8 cellular contexts compared by ENCODE assay signal in genomic region chr17:80195671-80196529, GRCh38. TPM values are rescaled to one million over a fixed set of nuclear protein-coding genes. Genes with fewer than 3 reads are reported as not detected.
DNase-seq lines count a peak whose midpoint lies in the region; ATAC-seq and TF ChIP-seq lines count a peak whose summit lies in the region.

No MANE protein-coding gene starts in this region.

- no peak overlapping the region for H3K27ac ChIP-seq in Panc1 (ENCODE audit: low read length)

- 0 out of 2 replicates have a peak, but pooled peaks have one; percentile 40 for ATAC-seq in Panc1
- no peak for ATAC-seq in HG02623 (IDR thresholded peaks at IDR 0.05; ENCODE audit: unreplicated experiment)

- H3K36me3 ChIP-seq in Panc1 (ENCODE audit: control insufficient read depth, insufficient read depth, low read length): no peaks in the 10 kb centered on the region
- no peaks in the 10 kb centered on the region for H3K36me3 ChIP-seq in kidney epithelial cell (ENCODE audit: control insufficient read depth, insufficient read depth, low read length)

- H3K27me3 ChIP-seq in Panc1 (ENCODE audit: control insufficient read depth, insufficient read depth, low read length) (no peaks in the 10 kb centered on the region), kidney epithelial cell (ENCODE audit: control insufficient read depth, insufficient read depth, low read length) (peaks cover 37% of the 10 kb centered on the region)

- no TSS peak for BruUV-seq in Panc1 (replicated peaks; lab: Mats Ljungman, UMichigan)

- POLR2A ChIA-PET in Panc1 (lab: Charles Lee): no interaction called here

- in situ Hi-C loops in Panc1 (cut with HindIII; ENCODE audit: low pct_unique_long_range_greater_than_20kb, low sequenced_read_pairs): no loop called here

- intact Hi-C loops in Panc1 (cut with micrococcal nuclease; ENCODE audit: unreplicated experiment): no loop called here

- peak; percentile 92 for TF ChIP-seq CTCF in GM10266 (IDR thresholded peaks at IDR 0.05; ENCODE audit: control insufficient read depth, insufficient read depth, low read depth, missing control alignments)
- TF ChIP-seq CTCF in Panc1 (IDR thresholded peaks at IDR 0.05): peak; percentile 98
- peak; percentile 66 for TF ChIP-seq CTCF in kidney epithelial cell (IDR thresholded peaks at IDR 0.05; ENCODE audit: insufficient read depth, low read length, poor library complexity, severe bottlenecking)

- no peaks in the 10 kb centered on the region for H3K9me3 ChIP-seq in Panc1 (ENCODE audit: control insufficient read depth, insufficient read depth, low read depth, low read length)

- 0 out of 2 replicates have a peak, but pooled peaks cover 6% of the 10 kb centered on the region for H3K4me1 ChIP-seq in Panc1 (ENCODE audit: control insufficient read depth, insufficient read depth, low read length)

- H3K4me3 ChIP-seq in Panc1 (ENCODE audit: low read depth in 2 of 2, low read length in 2 of 2) (no peak overlapping the region), kidney epithelial cell (ENCODE audit: low read depth, low read length) (no peak overlapping the region)

- CTCF ChIA-PET in Panc1 (lab: Charles Lee): interaction anchor here (0.5 to 0.8 kb wide), 3 partner anchors 11 to 102 kb away, joined by 3 to 8 read pairs (median 3); no protein-coding TSS in a partner anchor

- DNase-seq in GM10266 (ENCODE audit: extremely low spot score) (peak; percentile 60), Panc1 (ENCODE audit: low read depth, low spot score) (peak; percentile 30), kidney epithelial cell (ENCODE audit: low read depth) (no peak), DMS153 (lab: John Stamatoyannopoulos, UW) (no peak), GOT3 (lab: John Stamatoyannopoulos, UW) (no peak)
- DNase-seq in activated naive CD4-positive, alpha-beta T cell (lab: John Stamatoyannopoulos, UW): peak; percentile 25 to 51 (median 38)
- DNase-seq in stimulated activated CD8-positive, alpha-beta memory T cell treated with anti-CD3 and anti-CD28 coated beads, Interleukin-4, amount 100 ng/mL, for 4 hours (ENCODE audit: low read depth in 2 of 2, low spot score in 1 of 2): peak; percentile 21 to 28

RNA-seq across cellular contexts. Expression of gene SGSH, which starts 24.2 kb away (rescaled TPM):
- total RNA-seq in Panc1 (2021; ENCODE audit: unreplicated experiment) (70.2 TPM), kidney epithelial cell (22.7 and 26.4 TPM in 2 replicates)
- 84.2 TPM for polyA plus RNA-seq in Panc1 (2012; ENCODE audit: insufficient read length)

RNA-seq across cellular contexts. Expression of gene SLC26A11, which starts 24.3 kb away (rescaled TPM):
- 30.9 TPM for total RNA-seq in Panc1 (2021; ENCODE audit: unreplicated experiment)
- polyA plus RNA-seq in Panc1 (2012; ENCODE audit: insufficient read length): 34.6 TPM
- total RNA-seq in kidney epithelial cell: 14.4 and 19.1 TPM in 2 replicates

RNA-seq across cellular contexts. Expression of gene CARD14, which starts 26.1 kb away (rescaled TPM):
- total RNA-seq in Panc1 (2021; ENCODE audit: unreplicated experiment) (not detected), kidney epithelial cell (2.0 TPM in 1 of 2 replicates, not detected in the other)
- polyA plus RNA-seq in Panc1 (2012; ENCODE audit: insufficient read length): 0.57 TPM

RNA-seq across cellular contexts. Expression of gene EIF4A3, which starts 49.0 kb away (rescaled TPM):
- total RNA-seq in Panc1 (2021; ENCODE audit: unreplicated experiment) (169 TPM), kidney epithelial cell (74.1 and 80.7 TPM in 2 replicates)
- polyA plus RNA-seq in Panc1 (2012; ENCODE audit: insufficient read length): 257 TPM

Comparison
In these comparisons a context has a peak if more than half of its experiments do, and no peak if none do; other contexts are left out.
1. DNase-seq: peak in GM10266 (single experiment), Panc1 (single experiment), activated naive CD4-positive, alpha-beta T cell (4 of 4) and stimulated activated CD8-positive, alpha-beta memory T cell treated with anti-CD3 and anti-CD28 coated beads, Interleukin-4, amount 100 ng/mL, for 4 hours (2 of 2); none in kidney epithelial cell (single experiment), DMS153 (single experiment) and GOT3 (single experiment).
2. Peak in every context shown above with its lines, with median percentiles within 50 percentile points of each other: CTCF ChIP-seq.